2 cellular contexts compared by ENCODE assay signal in genomic region chr3:40458473-40458872, GRCh38.
TF ChIP-seq lines count a peak whose summit lies in the region.

No MANE protein-coding gene starts in this region.

TF ChIP-seq in SK-N-SH, 30 proteins besides CTCF, POLR2A, EP300 and RAD21 (continued from another document):
- TF ChIP-seq REST (IDR thresholded peaks at IDR 0.05; ENCODE audit: low read depth, low read length), result no peak
- TF ChIP-seq TCF12 (IDR thresholded peaks at IDR 0.05), result no peak

TF ChIP-seq in SK-N-SH treated with all-trans-retinoic acid at 6 μM for 48 hours, 23 proteins besides CTCF, POLR2A, EP300 and RAD21 (continued from another document):
- TF ChIP-seq POU6F1 (CRISPR knock-in tag; IDR thresholded peaks at IDR 0.05; ENCODE audit: borderline replicate concordance, low read depth) (no peak), ZFP30 (CRISPR knock-in tag; IDR thresholded peaks at IDR 0.05) (no peak), PATZ1 (CRISPR knock-in tag; IDR thresholded peaks at IDR 0.05; ENCODE audit: borderline replicate concordance) (no peak)
TF ChIP-seq in SK-N-SH treated with all-trans-retinoic acid at 6 μM for 48 hours: peak in this region for 0.
